Comparison of ENCODE assay signal across 1 cellular context in the genomic region with DNA sequence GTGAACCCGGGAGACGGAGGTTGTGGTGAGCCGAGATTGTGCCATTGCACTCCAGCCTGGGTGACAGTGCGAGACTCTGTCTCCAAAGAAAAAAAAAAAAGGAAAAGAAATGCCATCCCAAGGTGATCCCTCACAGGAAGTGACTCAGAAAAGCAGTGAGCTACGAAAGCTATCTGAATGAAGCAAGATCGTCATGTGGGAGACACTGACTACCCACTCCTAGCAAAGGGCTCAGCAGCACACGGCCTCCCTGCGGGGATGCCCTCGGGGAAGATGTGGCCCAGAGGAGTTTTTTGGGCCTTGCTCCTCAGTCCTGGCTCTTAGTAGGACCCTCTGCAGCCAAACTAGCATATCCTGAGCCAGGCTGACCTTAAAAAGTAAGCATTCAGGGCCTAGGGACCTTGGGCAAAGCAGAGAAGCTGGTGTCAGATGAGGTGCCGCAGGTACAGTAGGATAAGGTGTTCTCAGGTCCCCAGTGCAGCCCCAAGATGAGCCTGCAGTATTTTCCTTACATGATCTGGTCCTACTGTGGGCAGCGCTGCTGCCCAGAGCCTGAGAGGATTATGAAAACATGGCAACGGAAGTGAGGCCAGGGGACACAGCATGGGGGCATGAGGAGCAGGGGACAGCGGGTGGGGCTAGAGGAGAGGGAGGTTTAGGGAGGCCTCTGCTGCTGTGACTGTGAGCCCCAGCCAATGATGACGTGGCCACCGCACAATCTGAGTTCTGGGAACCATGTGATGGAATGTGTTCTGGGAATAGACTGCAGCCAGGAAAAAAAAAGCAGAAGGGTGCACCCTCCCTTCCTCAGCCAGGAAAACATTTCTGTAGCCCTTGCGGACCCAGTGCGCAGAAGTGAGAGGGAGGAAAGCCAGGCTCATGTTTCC.
A peak's percentile ranks its signal among the peaks of the same experiment; 100 is the strongest.
TF ChIP-seq lines count a peak whose summit lies in the region.

No MANE protein-coding gene starts in this region.

TF ChIP-seq in K562, 482 proteins besides CTCF, POLR2A, EP300 and RAD21:
- TF ChIP-seq ZKSCAN1 (IDR thresholded peaks at IDR 0.05; ENCODE audit: low read depth, low read length), result 0 out of 2 replicates have a peak, but pooled peaks have one; percentile 35
- TF ChIP-seq FOSL1 (tag; conservative IDR thresholded peaks at IDR 0.05), result peak; percentile 27; the same call in 1 of the 2 replicates
TF ChIP-seq in K562: peak in this region for 2; not testable (repeated sequence) for 480.
